22 cellular contexts compared by ENCODE assay signal in genomic region chr9:126518763-126519162, GRCh38.
DNase-seq lines count a peak whose midpoint lies in the region; ATAC-seq, FAIRE-seq and TF ChIP-seq lines count a peak whose summit lies in the region.
"Had no signal": no experiment of that assay in that cellular context is flagged by ENCODE, and none has a peak within 500 bp of the region (broad histone marks: within the 10 kb centered on the region; RNA-seq: fewer than 3 reads in every experiment).

No MANE protein-coding gene starts in this region.

- no peak for TF ChIP-seq RAD21 in HepG2 (CRISPR knock-in tag; IDR thresholded peaks at IDR 0.05)

- intact Hi-C loops in HepG2 (cut with micrococcal nuclease; ENCODE audit: unreplicated experiment) (no loop called here), right lobe of liver (cut with DNase I) (no loop called here)
- intact Hi-C loops in dendritic cell treated with granulocyte-macrophage colony-stimulating factor and Interleukin-4, amounts not matched to agents 40 ng/mL and 50 ng/mL, for 4 days (cut with micrococcal nuclease) = no loop called here
- intact Hi-C loops in activated T-helper 2 cell treated with anti-CD3 and anti-CD28 coated beads, Interferon-gamma antibody, Interleukin-2, Interleukin-4, amounts not matched to agents 10 μg/mL and 5 μg/mL and 100 μg/mL, durations not matched to agents 14 hours and 24 hours and 36 hours (cut with micrococcal nuclease) = loop anchor here (5.0 kb wide), 2 partner anchors 39 to 996 kb away; no protein-coding TSS in a partner anchor

- no peak for FAIRE-seq in HepG2 (lab: Jason Lieb, UNC)
- FAIRE-seq: GM12878 had no signal

- H3K4me1 ChIP-seq in HepG2 (ENCODE audit: insufficient read depth, low read length) (peaks cover 67% of the 10 kb centered on the region), right lobe of liver (peaks cover 0 to 5% (median 0%) of the 10 kb centered on the region in 4 donors)

- H3K4me3 ChIP-seq in HepG2 (replicated peaks in 1 of 3; ENCODE audit: insufficient read depth in 1 of 3, low read depth in 2 of 3, low read length in 3 of 3) = no peak overlapping the region
- no peak overlapping the region for H3K4me3 ChIP-seq in right lobe of liver
- H3K4me3 ChIP-seq: GM12878, HAP-1 had no signal

- H3K36me3 Mint-ChIP-seq in dendritic cell treated with granulocyte-macrophage colony-stimulating factor and Interleukin-4, amounts not matched to agents 40 ng/mL and 50 ng/mL, for 4 days (ENCODE audit: low read depth) = no peaks in the 10 kb centered on the region
- H3K36me3 Mint-ChIP-seq in natural killer cell treated with Interleukin-12 subunit alpha and Interleukin-12 subunit beta and Interleukin-15 and Interleukin-18, amount 100 ng/mL, for 72 hours = no peaks in the 10 kb centered on the region
- no peaks in the 10 kb centered on the region for H3K36me3 Mint-ChIP-seq in activated T-helper 2 cell treated with anti-CD3 and anti-CD28 coated beads, Interferon-gamma antibody, Interleukin-2, Interleukin-4, amounts not matched to agents 10 μg/mL and 5 μg/mL and 100 μg/mL, durations not matched to agents 14 hours and 24 hours and 36 hours (ENCODE audit: low read depth)
- H3K36me3 Mint-ChIP-seq: CD14-positive monocyte had no signal

- H3K4me1 Mint-ChIP-seq in dendritic cell treated with granulocyte-macrophage colony-stimulating factor and Interleukin-4, amounts not matched to agents 40 ng/mL and 50 ng/mL, for 4 days (ENCODE audit: low read depth) = peaks cover 65% of the 10 kb centered on the region
- peaks cover 55 to 56% of the 10 kb centered on the region in 2 donors for H3K4me1 Mint-ChIP-seq in natural killer cell treated with Interleukin-12 subunit alpha and Interleukin-12 subunit beta and Interleukin-15 and Interleukin-18, amount 100 ng/mL, for 72 hours (ENCODE audit: low read depth in 2 of 2)
- peaks cover 35% of the 10 kb centered on the region for H3K4me1 Mint-ChIP-seq in activated T-helper 2 cell treated with anti-CD3 and anti-CD28 coated beads, Interferon-gamma antibody, Interleukin-2, Interleukin-4, amounts not matched to agents 10 μg/mL and 5 μg/mL and 100 μg/mL, durations not matched to agents 14 hours and 24 hours and 36 hours (ENCODE audit: low read depth)

- no peaks in the 10 kb centered on the region for H3K27me3 Mint-ChIP-seq in dendritic cell treated with granulocyte-macrophage colony-stimulating factor and Interleukin-4, amounts not matched to agents 40 ng/mL and 50 ng/mL, for 4 days
- H3K27me3 Mint-ChIP-seq in natural killer cell treated with Interleukin-12 subunit alpha and Interleukin-12 subunit beta and Interleukin-15 and Interleukin-18, amount 100 ng/mL, for 72 hours = no peaks in the 10 kb centered on the region
- H3K27me3 Mint-ChIP-seq in activated T-helper 2 cell treated with anti-CD3 and anti-CD28 coated beads, Interferon-gamma antibody, Interleukin-2, Interleukin-4, amounts not matched to agents 10 μg/mL and 5 μg/mL and 100 μg/mL, durations not matched to agents 14 hours and 24 hours and 36 hours (ENCODE audit: low read depth) = peaks cover 66% of the 10 kb centered on the region

- H4K20me1 ChIP-seq in HepG2 (ENCODE audit: insufficient read depth, low read length) = no peaks in the 10 kb centered on the region

- no peaks in the 10 kb centered on the region for H3K36me3 ChIP-seq in HepG2 (replicated peaks in 1 of 2; ENCODE audit: control insufficient read depth in 1 of 2, insufficient read depth in 2 of 2, low read length in 2 of 2)
- H3K36me3 ChIP-seq in right lobe of liver = no peaks in the 10 kb centered on the region
- H3K36me3 ChIP-seq: HAP-1 had no signal

- no peak overlapping the region for H3K4me3 Mint-ChIP-seq in dendritic cell treated with granulocyte-macrophage colony-stimulating factor and Interleukin-4, amounts not matched to agents 40 ng/mL and 50 ng/mL, for 4 days
- H3K4me3 Mint-ChIP-seq in natural killer cell treated with Interleukin-12 subunit alpha and Interleukin-12 subunit beta and Interleukin-15 and Interleukin-18, amount 100 ng/mL, for 72 hours = peak overlapping the region; percentile 91
- H3K4me3 Mint-ChIP-seq in activated T-helper 2 cell treated with anti-CD3 and anti-CD28 coated beads, Interferon-gamma antibody, Interleukin-2, Interleukin-4, amounts not matched to agents 10 μg/mL and 5 μg/mL and 100 μg/mL, durations not matched to agents 14 hours and 24 hours and 36 hours (ENCODE audit: low read depth) = no peak overlapping the region
- H3K4me3 Mint-ChIP-seq: CD14-positive monocyte had no signal

- H3K27me3 ChIP-seq in HepG2 (ENCODE audit: control insufficient read depth in 1 of 2, insufficient read depth in 2 of 2, low read length in 2 of 2) (no peaks in the 10 kb centered on the region), right lobe of liver (peaks cover 3 to 12% of the 10 kb centered on the region in 2 donors)

- TF ChIP-seq POLR2A in HepG2 (IDR thresholded peaks at IDR 0.05; ENCODE audit: insufficient read depth in 1 of 2, low read depth in 2 of 2, low read length in 2 of 2) (no peak), right lobe of liver (IDR thresholded peaks at IDR 0.05) (no peak)

- no peak overlapping the region for H3K27ac ChIP-seq in HepG2 (ENCODE audit: extremely low read length, insufficient read depth, low read length)
- no peak overlapping the region for H3K27ac ChIP-seq in right lobe of liver
- H3K27ac ChIP-seq: GM23248 had no signal

- WGBS in HepG2 (ENCODE audit: low lambda C conversion rate) = 95% methylated on average over 7 of the region's 7 CpGs
- 84% methylated on average over 7 of the region's 7 CpGs for WGBS in right lobe of liver (ENCODE audit: insufficient coverage, low coverage, low lambda C conversion rate, missing lambda C conversion rate)

- no peak overlapping the region for H3K4me2 ChIP-seq in HepG2 (ENCODE audit: low read depth, low read length)

- in situ Hi-C loops in HepG2 (cut with HindIII; ENCODE audit: extremely low pct_ligation_motif_present, low pct_unique_long_range_greater_than_20kb) = no loop called here

- TF ChIP-seq CTCF in HepG2 (CRISPR knock-in tag; IDR thresholded peaks at IDR 0.05) (no peak), right lobe of liver (IDR thresholded peaks at IDR 0.05) (no peak)

- POLR2A ChIA-PET in HepG2 (lab: Yijun Ruan, JAX) = no interaction called here

- CTCF ChIA-PET in HepG2 (lab: Yijun Ruan, JAX; ENCODE audit: low intra/inter-chr PET ratio, low total read pairs) = no interaction called here

- H3K9me3 ChIP-seq in HepG2 (ENCODE audit: low read length) = no peaks in the 10 kb centered on the region
- H3K9me3 ChIP-seq in right lobe of liver = no peaks in the 10 kb centered on the region
- H3K9me3 ChIP-seq: HAP-1 had no signal

- no peak for TF ChIP-seq EP300 in HepG2 (IDR thresholded peaks at IDR 0.05; ENCODE audit: low read depth in 2 of 2, low read length in 2 of 2)
- no peak for TF ChIP-seq EP300 in HepG2 (CRISPR knock-in tag; IDR thresholded peaks at IDR 0.05; ENCODE audit: borderline replicate concordance)

- no peak for ATAC-seq in HepG2
- no peak for ATAC-seq in right lobe of liver
- ATAC-seq in natural killer cell treated with Interleukin-12 subunit alpha and Interleukin-12 subunit beta and Interleukin-15 and Interleukin-18, amount 100 ng/mL, for 72 hours = no peak
- ATAC-seq in HG03354 (IDR thresholded peaks at IDR 0.05; ENCODE audit: poor library complexity, severe bottlenecking, unreplicated experiment) = no peak
- ATAC-seq: GM12878, SK-N-SH treated with all-trans-retinoic acid at 6 μM for 48 hours had no signal

- H3K9ac ChIP-seq in HepG2 (ENCODE audit: insufficient read depth, low read depth, low read length) = no peak overlapping the region

- no peaks in the 10 kb centered on the region for H3K9me3 Mint-ChIP-seq in dendritic cell treated with granulocyte-macrophage colony-stimulating factor and Interleukin-4, amounts not matched to agents 40 ng/mL and 50 ng/mL, for 4 days
- H3K9me3 Mint-ChIP-seq in natural killer cell treated with Interleukin-12 subunit alpha and Interleukin-12 subunit beta and Interleukin-15 and Interleukin-18, amount 100 ng/mL, for 72 hours = no peaks in the 10 kb centered on the region
- H3K9me3 Mint-ChIP-seq in activated T-helper 2 cell treated with anti-CD3 and anti-CD28 coated beads, Interferon-gamma antibody, Interleukin-2, Interleukin-4, amounts not matched to agents 10 μg/mL and 5 μg/mL and 100 μg/mL, durations not matched to agents 14 hours and 24 hours and 36 hours = no peaks in the 10 kb centered on the region

- H3K27ac Mint-ChIP-seq in dendritic cell treated with granulocyte-macrophage colony-stimulating factor and Interleukin-4, amounts not matched to agents 40 ng/mL and 50 ng/mL, for 4 days = peak overlapping the region; percentile 92
- H3K27ac Mint-ChIP-seq in natural killer cell treated with Interleukin-12 subunit alpha and Interleukin-12 subunit beta and Interleukin-15 and Interleukin-18, amount 100 ng/mL, for 72 hours = peak overlapping the region; percentile 88 to 91
- no peak overlapping the region for H3K27ac Mint-ChIP-seq in activated T-helper 2 cell treated with anti-CD3 and anti-CD28 coated beads, Interferon-gamma antibody, Interleukin-2, Interleukin-4, amounts not matched to agents 10 μg/mL and 5 μg/mL and 100 μg/mL, durations not matched to agents 14 hours and 24 hours and 36 hours

- DNase-seq in HepG2 (ENCODE audit: low spot score) (no peak), right lobe of liver (no peak), SIG-M5 (lab: John Stamatoyannopoulos, UW) (no peak), DMS 273 treated with DMSO at 0.1 percent for 48 hours (lab: John Stamatoyannopoulos, UW) (no peak)
- DNase-seq in natural killer cell treated with Interleukin-12 subunit alpha and Interleukin-12 subunit beta and Interleukin-15 and Interleukin-18, amount 100 ng/mL, for 72 hours (ENCODE audit: low spot score) = no peak
- DNase-seq in activated T-helper 2 cell treated with anti-CD3 and anti-CD28 coated beads, Interferon-gamma antibody, Interleukin-2, Interleukin-4, amounts not matched to agents 10 μg/mL and 5 μg/mL and 100 μg/mL, durations not matched to agents 14 hours and 24 hours and 36 hours (ENCODE audit: low spot score) = no peak
- DNase-seq: COR-L47, DND-41, GM23248, MV-4-11, NCI-H1105 treated with DMSO at 0.1 percent for 48 hours, NCI-H1694, NCI-H2081, NCI-H2171, NCI-H345, RPMI8226 had no signal

- no peak overlapping the region for H2AFZ ChIP-seq in HepG2 (ENCODE audit: low read length)

- no TSS peak for BruUV-seq in HepG2 (replicated peaks; lab: Mats Ljungman, UMichigan)

- H3K79me2 ChIP-seq in HepG2 (ENCODE audit: insufficient read depth, low read length) = no peaks in the 10 kb centered on the region

TF ChIP-seq in HepG2, 621 proteins besides CTCF, POLR2A, EP300 and RAD21:
- peak; percentile 89 for TF ChIP-seq ZNF629 (CRISPR knock-in tag; conservative IDR thresholded peaks at IDR 0.05)
- no peak for TF ChIP-seq KLF6 (CRISPR knock-in tag; IDR thresholded peaks at IDR 0.05)
TF ChIP-seq in HepG2: peak in this region for 1.
